In genomic region chr1:153752561-153753195, GRCh38 we compare ENCODE assay signal across 12 cellular contexts. TPM values are rescaled to one million over a fixed set of nuclear protein-coding genes. Genes with fewer than 3 reads are reported as not detected.
A peak's percentile ranks its signal among the peaks of the same experiment; 100 is the strongest.
DNase-seq lines count a peak whose midpoint lies in the region; ATAC-seq and TF ChIP-seq lines count a peak whose summit lies in the region.
"Had no signal": no experiment of that assay in that cellular context is flagged by ENCODE, and none has a peak within 500 bp of the region (broad histone marks: within the 10 kb centered on the region; RNA-seq: fewer than 3 reads in every experiment).

No MANE protein-coding gene starts in this region.

- H3K4me3 ChIP-seq in mucosa of descending colon, result no peak overlapping the region
- H3K4me3 ChIP-seq: pancreas had no signal

- H3K27me3 Mint-ChIP-seq in progenitor cell of endocrine pancreas, result no peaks in the 10 kb centered on the region
- H3K27me3 Mint-ChIP-seq: brain had no signal

- peaks cover 13% of the 10 kb centered on the region for H3K4me1 ChIP-seq in mucosa of descending colon (ENCODE audit: low read depth)
- H3K4me1 ChIP-seq: pancreas had no signal

- ATAC-seq in mucosa of descending colon (no peak), GM18907 (IDR thresholded peaks at IDR 0.05; ENCODE audit: unreplicated experiment) (no peak)

- intact Hi-C loops in mucosa of descending colon (cut with DNase I, micrococcal nuclease), result no loop called here

- no peaks in the 10 kb centered on the region for H3K9me3 ChIP-seq in mucosa of descending colon
- H3K9me3 ChIP-seq: pancreas had no signal

- TF ChIP-seq CTCF in VCaP (conservative IDR thresholded peaks at IDR 0.05), result no peak
- no peak for TF ChIP-seq CTCF in progenitor cell of endocrine pancreas (IDR thresholded peaks at IDR 0.05; ENCODE audit: unreplicated experiment)
- no peak for TF ChIP-seq CTCF in mucosa of descending colon (IDR thresholded peaks at IDR 0.05)

- H3K27ac Mint-ChIP-seq in progenitor cell of endocrine pancreas, result no peak overlapping the region
- H3K27ac Mint-ChIP-seq: brain had no signal

- in situ Hi-C loops in ACHN (cut with HindIII; ENCODE audit: low pct_ligation_motif_present, low pct_unique_long_range_greater_than_20kb, low sequenced_read_pairs), result no loop called here

- H3K4me3 Mint-ChIP-seq in progenitor cell of endocrine pancreas (ENCODE audit: low read depth), result no peak overlapping the region
- H3K4me3 Mint-ChIP-seq: brain had no signal

- H3K27ac ChIP-seq in VCaP, result peak overlapping the region; percentile 13; the same call in 1 of the 2 replicates
- H3K27ac ChIP-seq: pancreas had no signal

- H3K36me3 ChIP-seq in mucosa of descending colon (ENCODE audit: low read depth), result no peaks in the 10 kb centered on the region

- H3K4me1 Mint-ChIP-seq in progenitor cell of endocrine pancreas (ENCODE audit: low read depth), result no peaks in the 10 kb centered on the region

- H3K9me3 Mint-ChIP-seq in progenitor cell of endocrine pancreas (ENCODE audit: low read depth), result no peaks in the 10 kb centered on the region
- H3K9me3 Mint-ChIP-seq: brain had no signal

- DNase-seq in ACHN (peak; percentile 97), glomerular visceral epithelial cell (ENCODE audit: extremely low spot score) (peak; percentile 60), pulmonary artery endothelial cell (ENCODE audit: low read depth, low spot score) (peak; percentile 75), progenitor cell of endocrine pancreas (ENCODE audit: low spot score, unreplicated experiment) (no peak), mucosa of descending colon (no peak), NCI-H510A treated with DMSO at 0.1 percent for 48 hours (lab: John Stamatoyannopoulos, UW) (no peak)
- DNase-seq: erythroblast, NCI-H82, pancreas had no signal

- H3K36me3 Mint-ChIP-seq in progenitor cell of endocrine pancreas (ENCODE audit: insufficient read depth), result peaks cover 44% of the 10 kb centered on the region

RNA-seq across cellular contexts. Expression of gene SLC27A3, which starts 22.5 kb away (rescaled TPM):
- total RNA-seq in pulmonary artery endothelial cell (24.5 and 26.0 TPM in 2 replicates), progenitor cell of endocrine pancreas (29.5 and 36.6 TPM in 2 replicates), mucosa of descending colon (10 to 100 TPM; 17.9 to 35.1 (median 22.9) TPM)

RNA-seq across cellular contexts. Expression of gene INTS3, which starts 24.8 kb away (rescaled TPM):
- 20.7 and 37.0 TPM in 2 replicates for total RNA-seq in pulmonary artery endothelial cell
- total RNA-seq in progenitor cell of endocrine pancreas, result 145 and 152 TPM in 2 replicates
- 10 to 100 TPM; 30.6 to 52.3 (median 36.1) TPM for total RNA-seq in mucosa of descending colon

Comparison
In these comparisons a context has a peak if more than half of its experiments do, and no peak if none do; other contexts are left out.
1. DNase-seq: peak in ACHN (single experiment), glomerular visceral epithelial cell (single experiment) and pulmonary artery endothelial cell (single experiment); none in progenitor cell of endocrine pancreas (single experiment), mucosa of descending colon (0 of 3) and NCI-H510A treated with DMSO at 0.1 percent for 48 hours (single experiment).